ENCODE assay signal across 8 cellular contexts in genomic region chr4:56049428-56050212, GRCh38.
DNase-seq lines count a peak whose midpoint lies in the region; ATAC-seq, FAIRE-seq and TF ChIP-seq lines count a peak whose summit lies in the region.

No MANE protein-coding gene starts in this region.

- no peaks in the 10 kb centered on the region for H3K9me3 Mint-ChIP-seq in natural killer cell

- H3K4me1 Mint-ChIP-seq in natural killer cell = peaks cover 9 to 10% of the 10 kb centered on the region in 2 donors

- peak overlapping the region; percentile 79 for H3K4me3 Mint-ChIP-seq in natural killer cell

- H3K27ac Mint-ChIP-seq in natural killer cell = no peak overlapping the region

- DNase-seq in AG08396 (ENCODE audit: low spot score) = peak; percentile 23
- peak; percentile 49 for DNase-seq in GM13976 (ENCODE audit: low spot score)
- peak; percentile 13 to 32 for DNase-seq in NCI-H1930 (lab: John Stamatoyannopoulos, UW)
- peak; percentile 27 for DNase-seq in activated CD4-positive, alpha-beta T cell treated with anti-CD3 and anti-CD28 coated beads, Interleukin-2, amount 50 U/mL, for 48 hours
- DNase-seq in fibroblast of peridontal ligament (ENCODE audit: extremely low read depth) = peak; percentile 11
- DNase-seq in natural killer cell = no peak
- DNase-seq in RCC 7860 (ENCODE audit: low spot score) = no peak

- H3K27me3 Mint-ChIP-seq in natural killer cell (ENCODE audit: low read depth in 2 of 2) = peaks cover 24 to 53% of the 10 kb centered on the region in 2 donors

- in situ Hi-C loops in GM13976 (cut with MboI; ENCODE audit: low sequenced_read_pairs, unreplicated experiment) = no loop called here

- ATAC-seq in HG02798 (IDR thresholded peaks at IDR 0.05; ENCODE audit: poor library complexity, unreplicated experiment) = peak; percentile 32
- ATAC-seq in natural killer cell = peak in 2 of 3 donors; percentile 33 to 44

- no peak for FAIRE-seq in RCC 7860 (lab: Jason Lieb, UNC)

- no peak for TF ChIP-seq CTCF in GM13976 (IDR thresholded peaks at IDR 0.05; ENCODE audit: borderline replicate concordance, control extremely low read depth, extremely low read depth, insufficient read depth, missing control alignments)
- no peak for TF ChIP-seq CTCF in natural killer cell (IDR thresholded peaks at IDR 0.05)

- intact Hi-C loops in natural killer cell (cut with micrococcal nuclease) = no loop called here

- H3K36me3 Mint-ChIP-seq in natural killer cell = no peaks in the 10 kb centered on the region

Comparison
In these comparisons a context has a peak if more than half of its experiments do, and no peak if none do; other contexts are left out.
1. DNase-seq: peak in AG08396 (single experiment), GM13976 (single experiment), NCI-H1930 (2 of 2), activated CD4-positive, alpha-beta T cell treated with anti-CD3 and anti-CD28 coated beads, Interleukin-2, amount 50 U/mL, for 48 hours (2 of 2) and fibroblast of peridontal ligament (single experiment); none in natural killer cell (single experiment) and RCC 7860 (single experiment).